ENCODE assay signal across 1 cellular context in genomic region chr9:92163276-92163675, GRCh38.
TF ChIP-seq lines count a peak whose summit lies in the region.

No MANE protein-coding gene starts in this region.

TF ChIP-seq in WTC11, 78 proteins besides CTCF, POLR2A, EP300 and RAD21:
- TF ChIP-seq ZNF532 (CRISPR knock-in tag; IDR thresholded peaks at IDR 0.05; ENCODE audit: borderline replicate concordance), result no peak
- no peak for TF ChIP-seq ZMAT4 (CRISPR knock-in tag; IDR thresholded peaks at IDR 0.05)
- TF ChIP-seq GABPB1 (CRISPR knock-in tag; IDR thresholded peaks at IDR 0.05), result no peak
- no peak for TF ChIP-seq SMAD3 (CRISPR knock-in tag; IDR thresholded peaks at IDR 0.05; ENCODE audit: borderline replicate concordance)
- no peak for TF ChIP-seq OVOL2 (CRISPR knock-in tag; IDR thresholded peaks at IDR 0.05; ENCODE audit: borderline replicate concordance)
- TF ChIP-seq, protein P1, sequence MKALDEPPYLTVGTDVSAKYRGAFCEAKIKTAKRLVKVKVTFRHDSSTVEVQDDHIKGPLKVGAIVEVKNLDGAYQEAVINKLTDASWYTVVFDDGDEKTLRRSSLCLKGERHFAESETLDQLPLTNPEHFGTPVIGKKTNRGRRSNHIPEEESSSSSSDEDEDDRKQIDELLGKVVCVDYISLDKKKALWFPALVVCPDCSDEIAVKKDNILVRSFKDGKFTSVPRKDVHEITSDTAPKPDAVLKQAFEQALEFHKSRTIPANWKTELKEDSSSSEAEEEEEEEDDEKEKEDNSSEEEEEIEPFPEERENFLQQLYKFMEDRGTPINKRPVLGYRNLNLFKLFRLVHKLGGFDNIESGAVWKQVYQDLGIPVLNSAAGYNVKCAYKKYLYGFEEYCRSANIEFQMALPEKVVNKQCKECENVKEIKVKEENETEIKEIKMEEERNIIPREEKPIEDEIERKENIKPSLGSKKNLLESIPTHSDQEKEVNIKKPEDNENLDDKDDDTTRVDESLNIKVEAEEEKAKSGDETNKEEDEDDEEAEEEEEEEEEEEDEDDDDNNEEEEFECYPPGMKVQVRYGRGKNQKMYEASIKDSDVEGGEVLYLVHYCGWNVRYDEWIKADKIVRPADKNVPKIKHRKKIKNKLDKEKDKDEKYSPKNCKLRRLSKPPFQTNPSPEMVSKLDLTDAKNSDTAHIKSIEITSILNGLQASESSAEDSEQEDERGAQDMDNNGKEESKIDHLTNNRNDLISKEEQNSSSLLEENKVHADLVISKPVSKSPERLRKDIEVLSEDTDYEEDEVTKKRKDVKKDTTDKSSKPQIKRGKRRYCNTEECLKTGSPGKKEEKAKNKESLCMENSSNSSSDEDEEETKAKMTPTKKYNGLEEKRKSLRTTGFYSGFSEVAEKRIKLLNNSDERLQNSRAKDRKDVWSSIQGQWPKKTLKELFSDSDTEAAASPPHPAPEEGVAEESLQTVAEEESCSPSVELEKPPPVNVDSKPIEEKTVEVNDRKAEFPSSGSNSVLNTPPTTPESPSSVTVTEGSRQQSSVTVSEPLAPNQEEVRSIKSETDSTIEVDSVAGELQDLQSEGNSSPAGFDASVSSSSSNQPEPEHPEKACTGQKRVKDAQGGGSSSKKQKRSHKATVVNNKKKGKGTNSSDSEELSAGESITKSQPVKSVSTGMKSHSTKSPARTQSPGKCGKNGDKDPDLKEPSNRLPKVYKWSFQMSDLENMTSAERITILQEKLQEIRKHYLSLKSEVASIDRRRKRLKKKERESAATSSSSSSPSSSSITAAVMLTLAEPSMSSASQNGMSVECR (CRISPR knock-in tag; IDR thresholded peaks at IDR 0.05; ENCODE audit: borderline replicate concordance), result no peak
- TF ChIP-seq HMGA2 (CRISPR knock-in tag; IDR thresholded peaks at IDR 0.05), result no peak
- TF ChIP-seq, protein P2, sequence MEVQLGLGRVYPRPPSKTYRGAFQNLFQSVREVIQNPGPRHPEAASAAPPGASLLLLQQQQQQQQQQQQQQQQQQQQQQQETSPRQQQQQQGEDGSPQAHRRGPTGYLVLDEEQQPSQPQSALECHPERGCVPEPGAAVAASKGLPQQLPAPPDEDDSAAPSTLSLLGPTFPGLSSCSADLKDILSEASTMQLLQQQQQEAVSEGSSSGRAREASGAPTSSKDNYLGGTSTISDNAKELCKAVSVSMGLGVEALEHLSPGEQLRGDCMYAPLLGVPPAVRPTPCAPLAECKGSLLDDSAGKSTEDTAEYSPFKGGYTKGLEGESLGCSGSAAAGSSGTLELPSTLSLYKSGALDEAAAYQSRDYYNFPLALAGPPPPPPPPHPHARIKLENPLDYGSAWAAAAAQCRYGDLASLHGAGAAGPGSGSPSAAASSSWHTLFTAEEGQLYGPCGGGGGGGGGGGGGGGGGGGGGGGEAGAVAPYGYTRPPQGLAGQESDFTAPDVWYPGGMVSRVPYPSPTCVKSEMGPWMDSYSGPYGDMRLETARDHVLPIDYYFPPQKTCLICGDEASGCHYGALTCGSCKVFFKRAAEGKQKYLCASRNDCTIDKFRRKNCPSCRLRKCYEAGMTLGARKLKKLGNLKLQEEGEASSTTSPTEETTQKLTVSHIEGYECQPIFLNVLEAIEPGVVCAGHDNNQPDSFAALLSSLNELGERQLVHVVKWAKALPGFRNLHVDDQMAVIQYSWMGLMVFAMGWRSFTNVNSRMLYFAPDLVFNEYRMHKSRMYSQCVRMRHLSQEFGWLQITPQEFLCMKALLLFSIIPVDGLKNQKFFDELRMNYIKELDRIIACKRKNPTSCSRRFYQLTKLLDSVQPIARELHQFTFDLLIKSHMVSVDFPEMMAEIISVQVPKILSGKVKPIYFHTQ (CRISPR knock-in tag; IDR thresholded peaks at IDR 0.05), result no peak
- TF ChIP-seq ZBTB43 (CRISPR knock-in tag; IDR thresholded peaks at IDR 0.05), result no peak
- TF ChIP-seq IRF1 (CRISPR knock-in tag; IDR thresholded peaks at IDR 0.05), result no peak
